ENCODE assay signal across 12 cellular contexts in genomic region chr18:26771524-26771923, GRCh38.
DNase-seq lines count a peak whose midpoint lies in the region; ATAC-seq and TF ChIP-seq lines count a peak whose summit lies in the region.
"Had no signal": no experiment of that assay in that cellular context is flagged by ENCODE, and none has a peak within 500 bp of the region (broad histone marks: within the 10 kb centered on the region; RNA-seq: fewer than 3 reads in every experiment).

No MANE protein-coding gene starts in this region.

- TF ChIP-seq POLR2A in heart left ventricle (IDR thresholded peaks at IDR 0.05) (no peak), suprapubic skin (IDR thresholded peaks at IDR 0.05) (no peak)

- H3K9me3 ChIP-seq in heart left ventricle (peaks cover 0 to 6% (median 0%) of the 10 kb centered on the region in 12 donors), OCI-LY7 (ENCODE audit: low read length) (no peaks in the 10 kb centered on the region), suprapubic skin (no peaks in the 10 kb centered on the region)

- H4K20me1 ChIP-seq in OCI-LY7 (ENCODE audit: insufficient read depth, low read length), result no peaks in the 10 kb centered on the region

- intact Hi-C loops in heart left ventricle (cut with DNase I) (loop anchor here in 8 of 10 donors (2.0 to 10.0 kb wide), 9 partner anchors 44 to 536 kb away; no protein-coding TSS in a partner anchor), left ventricle myocardium superior (cut with micrococcal nuclease) (loop anchor here (10.0 kb wide), 2 partner anchors 97 to 147 kb away; no protein-coding TSS in a partner anchor), OCI-LY7 (cut with micrococcal nuclease; ENCODE audit: unreplicated experiment) (no loop called here)
- intact Hi-C loops in activated CD4-positive, alpha-beta T cell treated with anti-CD3 and anti-CD28 coated beads, Interleukin-2, amount 10 ng/mL, durations not matched to agents 24 days and 14 days (cut with micrococcal nuclease), result no loop called here

- H3K27ac Mint-ChIP-seq in glutamatergic neuron (ENCODE audit: unreplicated experiment) (no peak overlapping the region), type B pancreatic cell (no peak overlapping the region)
- no peak overlapping the region for H3K27ac Mint-ChIP-seq in activated CD4-positive, alpha-beta T cell treated with anti-CD3 and anti-CD28 coated beads, Interleukin-2, amount 10 ng/mL, durations not matched to agents 24 days and 14 days
- H3K27ac Mint-ChIP-seq: activated naive CD4-positive, alpha-beta T cell treated with anti-CD3 and anti-CD28 coated beads, Interleukin-2, amount 50 U/mL, for 24 hours; CD4-positive, alpha-beta T cell had no signal

- no peaks in the 10 kb centered on the region for H3K9me2 ChIP-seq in OCI-LY7 (ENCODE audit: insufficient read depth, low read length)

- H3K4me1 Mint-ChIP-seq in glutamatergic neuron (ENCODE audit: low read depth, unreplicated experiment) (no peaks in the 10 kb centered on the region), type B pancreatic cell (ENCODE audit: unreplicated experiment) (peaks cover 21% of the 10 kb centered on the region)
- H3K4me1 Mint-ChIP-seq in activated CD4-positive, alpha-beta T cell treated with anti-CD3 and anti-CD28 coated beads, Interleukin-2, amount 10 ng/mL, durations not matched to agents 24 days and 14 days, result no peaks in the 10 kb centered on the region
- H3K4me1 Mint-ChIP-seq: activated naive CD4-positive, alpha-beta T cell treated with anti-CD3 and anti-CD28 coated beads, Interleukin-2, amount 50 U/mL, for 24 hours had no signal

- 12 to 21% (median 19%) methylated on average over 1 of the region's 1 CpG for WGBS in heart left ventricle, 4 donors
- WGBS in suprapubic skin, result 27% methylated on average over 1 of the region's 1 CpG

- DNase-seq in heart left ventricle (no peak), left ventricle myocardium superior (no peak), OCI-LY7 (ENCODE audit: low spot score) (no peak), glutamatergic neuron (no peak), type B pancreatic cell (ENCODE audit: extremely low spot score, unreplicated experiment) (no peak), suprapubic skin (ENCODE audit: low spot score in 2 of 2) (no peak)
- DNase-seq in activated CD4-positive, alpha-beta T cell treated with anti-CD3 and anti-CD28 coated beads, Interleukin-2, amount 10 ng/mL, durations not matched to agents 24 days and 14 days, result no peak
- DNase-seq: CD4-positive, alpha-beta T cell; stimulated activated CD4-positive, alpha-beta T cell treated with anti-CD3 and anti-CD28 coated beads, Interleukin-2, amount 100 ng/mL, for 24 hours had no signal

- no peak overlapping the region for H3K4me3 ChIP-seq in heart left ventricle
- H3K4me3 ChIP-seq in OCI-LY7 (ENCODE audit: low read depth, low read length, poor library complexity, severe bottlenecking), result no peak overlapping the region
- no peak overlapping the region for H3K4me3 ChIP-seq in suprapubic skin
- H3K4me3 ChIP-seq: SK-N-MC had no signal

- peaks cover 0 to 15% (median under 1%) of the 10 kb centered on the region in 9 donors for H3K27me3 ChIP-seq in heart left ventricle
- H3K27me3 ChIP-seq in suprapubic skin, result peaks cover 7% of the 10 kb centered on the region

- H3K9me3 Mint-ChIP-seq in glutamatergic neuron (ENCODE audit: unreplicated experiment) (peaks cover 2% of the 10 kb centered on the region), type B pancreatic cell (peaks cover 4% of the 10 kb centered on the region)
- peaks cover 3% of the 10 kb centered on the region for H3K9me3 Mint-ChIP-seq in activated CD4-positive, alpha-beta T cell treated with anti-CD3 and anti-CD28 coated beads, Interleukin-2, amount 10 ng/mL, durations not matched to agents 24 days and 14 days
- H3K9me3 Mint-ChIP-seq: activated naive CD4-positive, alpha-beta T cell treated with anti-CD3 and anti-CD28 coated beads, Interleukin-2, amount 50 U/mL, for 24 hours had no signal

- H3K4me3 Mint-ChIP-seq in glutamatergic neuron (ENCODE audit: unreplicated experiment) (no peak overlapping the region), type B pancreatic cell (no peak overlapping the region)
- no peak overlapping the region for H3K4me3 Mint-ChIP-seq in activated CD4-positive, alpha-beta T cell treated with anti-CD3 and anti-CD28 coated beads, Interleukin-2, amount 10 ng/mL, durations not matched to agents 24 days and 14 days
- H3K4me3 Mint-ChIP-seq: activated naive CD4-positive, alpha-beta T cell treated with anti-CD3 and anti-CD28 coated beads, Interleukin-2, amount 50 U/mL, for 24 hours; CD4-positive, alpha-beta T cell had no signal

- no peak overlapping the region for H3K27ac ChIP-seq in heart left ventricle
- H3K27ac ChIP-seq in OCI-LY7 (ENCODE audit: low read depth, low read length, poor library complexity, severe bottlenecking), result no peak overlapping the region
- no peak overlapping the region for H3K27ac ChIP-seq in suprapubic skin
- H3K27ac ChIP-seq: SK-N-MC had no signal

- H3K36me3 ChIP-seq in heart left ventricle, result no peaks in the 10 kb centered on the region
- H3K36me3 ChIP-seq in OCI-LY7 (ENCODE audit: insufficient read depth, low read length), result no peaks in the 10 kb centered on the region
- no peaks in the 10 kb centered on the region for H3K36me3 ChIP-seq in suprapubic skin

- peak in 2 of 4 donors; percentile 61 to 69 for ATAC-seq in heart left ventricle
- no peak for ATAC-seq in left ventricle myocardium superior
- ATAC-seq in GM18519 (IDR thresholded peaks at IDR 0.05; ENCODE audit: low FRiP score, unreplicated experiment), result no peak

- no peak for TF ChIP-seq EP300 in suprapubic skin (IDR thresholded peaks at IDR 0.05)

- H3K27me3 Mint-ChIP-seq in glutamatergic neuron (ENCODE audit: unreplicated experiment), result peaks cover 2% of the 10 kb centered on the region
- no peaks in the 10 kb centered on the region for H3K27me3 Mint-ChIP-seq in type B pancreatic cell
- peaks cover 3% of the 10 kb centered on the region for H3K27me3 Mint-ChIP-seq in activated CD4-positive, alpha-beta T cell treated with anti-CD3 and anti-CD28 coated beads, Interleukin-2, amount 10 ng/mL, durations not matched to agents 24 days and 14 days
- H3K27me3 Mint-ChIP-seq: activated naive CD4-positive, alpha-beta T cell treated with anti-CD3 and anti-CD28 coated beads, Interleukin-2, amount 50 U/mL, for 24 hours; CD4-positive, alpha-beta T cell had no signal

- H3K4me1 ChIP-seq in heart left ventricle, result no peaks in the 10 kb centered on the region
- no peaks in the 10 kb centered on the region for H3K4me1 ChIP-seq in OCI-LY7 (ENCODE audit: insufficient read depth, low read length, poor library complexity, severe bottlenecking)
- H3K4me1 ChIP-seq in suprapubic skin, result no peaks in the 10 kb centered on the region

- TF ChIP-seq CTCF in heart left ventricle (IDR thresholded peaks at IDR 0.05) (peak; percentile 18 to 45 (median 36)), OCI-LY7 (conservative IDR thresholded peaks at IDR 0.05; ENCODE audit: low read length) (0 out of 2 replicates have a peak, but pooled peaks have one; percentile 24), glutamatergic neuron (IDR thresholded peaks at IDR 0.05; ENCODE audit: partially characterized antibody, unreplicated experiment) (peak; percentile 72), type B pancreatic cell (conservative IDR thresholded peaks at IDR 0.05) (peak; percentile 72), suprapubic skin (IDR thresholded peaks at IDR 0.05) (peak in 1 of 2 donors; percentile 7)

- H3K79me2 ChIP-seq in OCI-LY7 (ENCODE audit: insufficient read depth, low read depth, low read length), result no peaks in the 10 kb centered on the region

- CTCF ChIA-PET in OCI-LY7 (lab: Charles Lee; ENCODE audit: unreplicated experiment), result no interaction called here

- POLR2A ChIA-PET in OCI-LY7 (lab: Charles Lee), result no interaction called here

- H3K36me3 Mint-ChIP-seq in glutamatergic neuron (ENCODE audit: unreplicated experiment) (no peaks in the 10 kb centered on the region), type B pancreatic cell (no peaks in the 10 kb centered on the region)
- H3K36me3 Mint-ChIP-seq in activated CD4-positive, alpha-beta T cell treated with anti-CD3 and anti-CD28 coated beads, Interleukin-2, amount 10 ng/mL, durations not matched to agents 24 days and 14 days (ENCODE audit: low read depth), result no peaks in the 10 kb centered on the region
- H3K36me3 Mint-ChIP-seq: activated naive CD4-positive, alpha-beta T cell treated with anti-CD3 and anti-CD28 coated beads, Interleukin-2, amount 50 U/mL, for 24 hours had no signal

- H2AFZ ChIP-seq in OCI-LY7 (ENCODE audit: low read length), result no peak overlapping the region

- BruUV-seq in OCI-LY7 (replicated peaks; lab: Mats Ljungman, UMichigan), result no TSS peak

- no peak overlapping the region for H3K4me2 ChIP-seq in OCI-LY7 (ENCODE audit: low read length)

Comparison
In these comparisons a context has a peak if more than half of its experiments do, and no peak if none do; other contexts are left out.
1. intact Hi-C loops: an anchor here in heart left ventricle (2.0 to 10.0 kb wide) and left ventricle myocardium superior (10.0 kb wide); none called in OCI-LY7 and activated CD4-positive, alpha-beta T cell treated with anti-CD3 and anti-CD28 coated beads, Interleukin-2, amount 10 ng/mL, durations not matched to agents 24 days and 14 days.